In the genomic region with DNA sequence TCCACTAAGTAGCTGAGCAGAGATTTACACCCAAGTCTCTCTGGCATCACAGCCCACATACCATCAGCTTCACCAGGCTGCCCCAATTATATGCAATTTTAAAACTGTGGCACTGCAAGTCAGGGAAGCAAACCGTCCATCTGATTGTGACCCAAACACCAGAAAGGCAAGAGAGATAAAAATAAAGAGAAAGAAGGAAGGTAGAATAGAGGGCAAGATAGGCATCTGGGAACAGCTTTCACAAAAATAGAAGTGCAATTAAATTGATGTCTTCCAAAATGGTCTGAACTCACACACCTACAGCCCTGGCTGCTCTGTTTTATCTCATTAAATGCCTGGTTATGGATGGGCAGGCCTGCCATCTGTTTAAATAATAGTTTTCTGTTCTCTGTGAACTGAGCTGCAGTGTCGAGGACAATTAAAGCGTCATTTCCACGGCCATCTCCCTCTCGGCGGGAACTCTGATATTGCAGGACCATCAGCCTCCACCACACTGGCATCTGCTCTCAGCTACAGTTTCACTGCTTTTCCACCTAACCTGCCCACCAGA, we compare ENCODE assay signal across 21 cellular contexts.
"Had no signal": no experiment of that assay in that cellular context is flagged by ENCODE, and none has a peak within 500 bp of the region (broad histone marks: within the 10 kb centered on the region; RNA-seq: fewer than 3 reads in every experiment).

No MANE protein-coding gene starts in this region.

- H3K27me3 ChIP-seq: heart left ventricle, left lung, neutrophil, right lobe of liver, tibial nerve had no signal

- H3K4me3 ChIP-seq: heart left ventricle, left lung, lower lobe of right lung, right lobe of liver, tibial nerve had no signal

- ATAC-seq: activated CD4-positive, CD25-positive, alpha-beta regulatory T cell treated with anti-CD3 and anti-CD28 coated beads, Interleukin-2, amount 50 U/mL, for 24 hours; activated naive CD8-positive, alpha-beta T cell treated with anti-CD3 and anti-CD28 coated beads, Interleukin-2, amount 50 U/mL, for 24 hours; activated T-cell treated with anti-CD3 and anti-CD28 coated beads, Interleukin-2, amount 50 U/mL, for 4 hours; activated T-helper 17 cell treated with anti-CD3 and anti-CD28 coated beads, Interleukin-2, amount 50 U/mL, for 72 hours; esophagus mucosa; heart left ventricle; left lung; lower lobe of right lung; right lobe of liver had no signal

- H3K4me1 ChIP-seq: heart left ventricle, left lung, lower lobe of right lung, right lobe of liver, tibial nerve had no signal

- H3K27ac ChIP-seq: heart left ventricle, left lung, lower lobe of right lung, neutrophil, right lobe of liver, tibial nerve, WERI-Rb-1 had no signal

- H3K36me3 ChIP-seq: heart left ventricle, left lung, lower lobe of right lung, neutrophil, right lobe of liver, tibial nerve, WERI-Rb-1 had no signal

- H3K9me3 ChIP-seq: heart left ventricle, left lung, lower lobe of right lung, neutrophil, right lobe of liver, tibial nerve had no signal

- DNase-seq: activated CD4-positive, alpha-beta memory T cell treated with anti-CD3 and anti-CD28 coated beads, Interleukin-2, amount 10 ng/mL, durations not matched to agents 7 days and 5 days; activated CD4-positive, alpha-beta T cell treated with anti-CD3 and anti-CD28 coated beads for 48 hours; activated naive CD8-positive, alpha-beta T cell treated with anti-CD3 and anti-CD28 coated beads, Interleukin-2, amount 50 U/mL, for 24 hours; activated T-cell treated with anti-CD3 and anti-CD28 coated beads, Interleukin-2, amount 50 U/mL, for 4 hours; amygdala; caudate nucleus; endodermal cell; foreskin fibroblast; heart left ventricle; left lung; lower lobe of right lung; right lobe of liver; stimulated activated CD4-positive, alpha-beta T cell treated with anti-CD3 and anti-CD28 coated beads, Interleukin-2, amount 100 ng/mL, for 48 hours; stimulated activated naive CD4-positive, alpha-beta T cell treated with Interleukin-2 at 50 U/mL for 16 hours; T-helper 9 cell; WERI-Rb-1 had no signal
